Comparison of ENCODE assay signal across 15 cellular contexts in genomic region chr14:68409355-68409754, GRCh38.
DNase-seq lines count a peak whose midpoint lies in the region; ATAC-seq and TF ChIP-seq lines count a peak whose summit lies in the region.
"Had no signal": no experiment of that assay in that cellular context is flagged by ENCODE, and none has a peak within 500 bp of the region (broad histone marks: within the 10 kb centered on the region; RNA-seq: fewer than 3 reads in every experiment).

No MANE protein-coding gene starts in this region.

- peak overlapping the region; percentile 22 for H2AFZ ChIP-seq in osteoblast (ENCODE audit: low read length)

- H3K4me3 ChIP-seq in CD4-positive, CD25-positive, alpha-beta regulatory T cell (ENCODE audit: low read depth, low read length) = no peak overlapping the region
- H3K4me3 ChIP-seq in osteoblast (ENCODE audit: insufficient read depth, low read length) (no peak overlapping the region), esophagus muscularis mucosa (no peak overlapping the region)

- H3K36me3 Mint-ChIP-seq in CD4-positive, CD25-positive, alpha-beta regulatory T cell = peaks cover 3% of the 10 kb centered on the region
- H3K36me3 Mint-ChIP-seq in brain = no peaks in the 10 kb centered on the region
- H3K36me3 Mint-ChIP-seq: activated CD4-positive, alpha-beta memory T cell treated with anti-CD3 and anti-CD28 coated beads for 36 hours had no signal

- no peaks in the 10 kb centered on the region for H4K20me1 ChIP-seq in osteoblast (ENCODE audit: insufficient read depth, low read length)

- intact Hi-C loops in esophagus muscularis mucosa (cut with DNase I) = no loop called here

- no peak for DNase-seq in CD4-positive, CD25-positive, alpha-beta regulatory T cell
- DNase-seq in KBM-7 (peak; percentile 14), osteoblast (ENCODE audit: insufficient read length, low spot score, missing footprints) (no peak), D341Med (ENCODE audit: low spot score) (no peak), T-helper 9 cell (no peak), esophagus muscularis mucosa (ENCODE audit: extremely low spot score) (no peak)
- DNase-seq: activated CD4-positive, alpha-beta memory T cell treated with anti-CD3 and anti-CD28 coated beads for 36 hours; activated effector memory CD4-positive, alpha-beta T cell treated with Interleukin-2 at 50 U/mL for 16 hours; COR-L47; effector memory CD4-positive, alpha-beta T cell; NCI-H1105 treated with DMSO at 0.1 percent for 48 hours; stimulated activated CD4-positive, alpha-beta T cell treated with anti-CD3 and anti-CD28 coated beads, Interleukin-4, amount 100 ng/mL, for 24 hours had no signal

- H3K4me3 Mint-ChIP-seq in CD4-positive, CD25-positive, alpha-beta regulatory T cell = no peak overlapping the region
- no peak overlapping the region for H3K4me3 Mint-ChIP-seq in brain
- H3K4me3 Mint-ChIP-seq: activated CD4-positive, alpha-beta memory T cell treated with anti-CD3 and anti-CD28 coated beads for 36 hours; T-helper 1 cell treated with Interleukin-12 subunit alpha and Interleukin-12 subunit beta and Interleukin-4 antibody, amounts not matched to agents 30 μg/mL and 1 μg/mL, for 36 hours had no signal

- no peak for TF ChIP-seq CTCF in brain (conservative IDR thresholded peaks at IDR 0.05)
- TF ChIP-seq CTCF in osteoblast (IDR thresholded peaks at IDR 0.05; ENCODE audit: extremely low read depth, low read depth, low read length) = no peak
- TF ChIP-seq CTCF in esophagus muscularis mucosa (IDR thresholded peaks at IDR 0.05) = no peak

- no peak for TF ChIP-seq EP300 in esophagus muscularis mucosa (IDR thresholded peaks at IDR 0.05)

- in situ Hi-C loops in KBM-7 (cut with MboI; ENCODE audit: low pct_unique_long_range_greater_than_20kb, low sequenced_read_pairs) = no loop called here

- peaks cover 21 to 43% (median 27%) of the 10 kb centered on the region in 4 donors for H3K4me1 Mint-ChIP-seq in CD4-positive, CD25-positive, alpha-beta regulatory T cell
- H3K4me1 Mint-ChIP-seq in brain = peaks cover 30% of the 10 kb centered on the region

- no peak overlapping the region for H3K4me2 ChIP-seq in osteoblast (ENCODE audit: insufficient read depth, low read length)

- no peaks in the 10 kb centered on the region for H3K9me3 Mint-ChIP-seq in CD4-positive, CD25-positive, alpha-beta regulatory T cell
- no peaks in the 10 kb centered on the region for H3K9me3 Mint-ChIP-seq in brain
- H3K9me3 Mint-ChIP-seq: activated CD4-positive, alpha-beta memory T cell treated with anti-CD3 and anti-CD28 coated beads for 36 hours; T-helper 1 cell treated with Interleukin-12 subunit alpha and Interleukin-12 subunit beta and Interleukin-4 antibody, amounts not matched to agents 30 μg/mL and 1 μg/mL, for 36 hours had no signal

- H3K36me3 ChIP-seq in CD4-positive, CD25-positive, alpha-beta regulatory T cell (ENCODE audit: control insufficient read depth, insufficient read depth, low read length) = no peaks in the 10 kb centered on the region
- no peaks in the 10 kb centered on the region for H3K36me3 ChIP-seq in osteoblast (ENCODE audit: insufficient read depth, low read length)
- H3K36me3 ChIP-seq in esophagus muscularis mucosa = no peaks in the 10 kb centered on the region

- H3K27me3 Mint-ChIP-seq in CD4-positive, CD25-positive, alpha-beta regulatory T cell = no peaks in the 10 kb centered on the region
- peaks cover 3% of the 10 kb centered on the region for H3K27me3 Mint-ChIP-seq in brain
- H3K27me3 Mint-ChIP-seq: activated CD4-positive, alpha-beta memory T cell treated with anti-CD3 and anti-CD28 coated beads for 36 hours had no signal

- no peak for TF ChIP-seq POLR2A in esophagus muscularis mucosa (IDR thresholded peaks at IDR 0.05; ENCODE audit: low read depth)

- no peaks in the 10 kb centered on the region for H3K9me3 ChIP-seq in CD4-positive, CD25-positive, alpha-beta regulatory T cell (ENCODE audit: control insufficient read depth in 2 of 2, low read length in 2 of 2)
- H3K9me3 ChIP-seq in osteoblast (ENCODE audit: low read depth, low read length) = no peaks in the 10 kb centered on the region
- no peaks in the 10 kb centered on the region for H3K9me3 ChIP-seq in esophagus muscularis mucosa

- no peaks in the 10 kb centered on the region for H3K27me3 ChIP-seq in CD4-positive, CD25-positive, alpha-beta regulatory T cell (ENCODE audit: control insufficient read depth, insufficient read depth, low read length)
- no peaks in the 10 kb centered on the region for H3K27me3 ChIP-seq in osteoblast (ENCODE audit: insufficient read depth, low read length)
- H3K27me3 ChIP-seq in esophagus muscularis mucosa = no peaks in the 10 kb centered on the region

- no peak overlapping the region for H3K27ac ChIP-seq in CD4-positive, CD25-positive, alpha-beta regulatory T cell (ENCODE audit: insufficient read depth, low read length, poor library complexity, severe bottlenecking)
- no peak overlapping the region for H3K27ac ChIP-seq in osteoblast (ENCODE audit: low read depth, low read length)
- H3K27ac ChIP-seq in esophagus muscularis mucosa (replicated peaks in 1 of 4) = no peak overlapping the region

- no peak for ATAC-seq in CD4-positive, CD25-positive, alpha-beta regulatory T cell (ENCODE audit: low read depth in 2 of 2)
- ATAC-seq: Panc1 had no signal

- peaks cover 6% of the 10 kb centered on the region for H3K4me1 ChIP-seq in CD4-positive, CD25-positive, alpha-beta regulatory T cell (ENCODE audit: control insufficient read depth, insufficient read depth, low read length, poor library complexity, severe bottlenecking)
- H3K4me1 ChIP-seq in osteoblast (ENCODE audit: insufficient read depth, low read length) (peaks cover 29% of the 10 kb centered on the region), esophagus muscularis mucosa (peaks cover 4 to 15% (median 13%) of the 10 kb centered on the region in 4 donors)

- H3K27ac Mint-ChIP-seq in CD4-positive, CD25-positive, alpha-beta regulatory T cell = peak overlapping the region; percentile 57 to 88 (median 74)
- peak overlapping the region in 3 of 5 experiments; percentile 21 to 83 (median 42) for H3K27ac Mint-ChIP-seq in brain
- H3K27ac Mint-ChIP-seq: activated CD4-positive, alpha-beta memory T cell treated with anti-CD3 and anti-CD28 coated beads for 36 hours; T-helper 1 cell treated with Interleukin-12 subunit alpha and Interleukin-12 subunit beta and Interleukin-4 antibody, amounts not matched to agents 30 μg/mL and 1 μg/mL, for 36 hours had no signal

- no peaks in the 10 kb centered on the region for H3K79me2 ChIP-seq in osteoblast (ENCODE audit: insufficient read depth, low read length)
